Comparison of ENCODE assay signal across 14 cellular contexts in genomic region chr18:58635891-58636290, GRCh38. TPM values are rescaled to one million over a fixed set of nuclear protein-coding genes. Genes with fewer than 3 reads are reported as not detected.
DNase-seq lines count a peak whose midpoint lies in the region; ATAC-seq and TF ChIP-seq lines count a peak whose summit lies in the region.
"Had no signal": no experiment of that assay in that cellular context is flagged by ENCODE, and none has a peak within 500 bp of the region (broad histone marks: within the 10 kb centered on the region; RNA-seq: fewer than 3 reads in every experiment).

No MANE protein-coding gene starts in this region.

- intact Hi-C loops in activated CD4-positive, alpha-beta memory T cell treated with anti-CD3 and anti-CD28 coated beads for 36 hours (cut with micrococcal nuclease) = no loop called here

- no peaks in the 10 kb centered on the region for H3K36me3 Mint-ChIP-seq in chondrocyte (ENCODE audit: low read depth)
- no peaks in the 10 kb centered on the region for H3K36me3 Mint-ChIP-seq in activated CD4-positive, alpha-beta memory T cell treated with anti-CD3 and anti-CD28 coated beads for 36 hours

- H3K27me3 Mint-ChIP-seq in chondrocyte (ENCODE audit: low read depth) = no peaks in the 10 kb centered on the region
- H3K27me3 Mint-ChIP-seq in activated CD4-positive, alpha-beta memory T cell treated with anti-CD3 and anti-CD28 coated beads for 36 hours = no peaks in the 10 kb centered on the region
- H3K27me3 Mint-ChIP-seq: activated CD4-positive, alpha-beta T cell treated with anti-CD3 and anti-CD28 coated beads, Interleukin-2, amount 10 ng/mL, durations not matched to agents 7 days and 5 days had no signal

- TF ChIP-seq CTCF in chondrocyte (IDR thresholded peaks at IDR 0.05) = peak; percentile 61

- CTCF ChIA-PET in activated CD4-positive, alpha-beta memory T cell treated with anti-CD3 and anti-CD28 coated beads for 36 hours (lab: Charles Lee) = interaction anchor here (0.7 to 1.5 kb wide), 3 partner anchors 12 to 128 kb away, joined by 3 to 4 read pairs (median 3); no protein-coding TSS in a partner anchor

- peak; percentile 47 for DNase-seq in EL
- DNase-seq in M059J (ENCODE audit: low read depth) = peak; percentile 95
- no peak for DNase-seq in chondrocyte (ENCODE audit: low spot score)
- DNase-seq in pulmonary artery endothelial cell (ENCODE audit: low read depth, low spot score) = peak; percentile 27
- DNase-seq in activated CD4-positive, alpha-beta memory T cell treated with anti-CD3 and anti-CD28 coated beads for 36 hours = no peak
- no peak for DNase-seq in NCI-H1436 (lab: John Stamatoyannopoulos, UW)
- DNase-seq in GF-D8 (lab: John Stamatoyannopoulos, UW) = no peak
- DNase-seq: activated CD4-positive, alpha-beta T cell treated with anti-CD3 and anti-CD28 coated beads, Interleukin-2, amount 10 ng/mL, durations not matched to agents 7 days and 5 days; adrenal gland; DMS 273 treated with DMSO at 0.1 percent for 48 hours; foreskin melanocyte; NCI-H524 had no signal

- peaks cover 43% of the 10 kb centered on the region for H3K4me1 Mint-ChIP-seq in chondrocyte (ENCODE audit: low read depth)
- peaks cover 26% of the 10 kb centered on the region for H3K4me1 Mint-ChIP-seq in activated CD4-positive, alpha-beta memory T cell treated with anti-CD3 and anti-CD28 coated beads for 36 hours (ENCODE audit: low read depth)

- POLR2A ChIA-PET in activated CD4-positive, alpha-beta memory T cell treated with anti-CD3 and anti-CD28 coated beads for 36 hours (lab: Charles Lee) = interaction anchor here (1.0 kb wide), 1 partner anchor 91 kb away, joined by 3 read pairs; no protein-coding TSS in a partner anchor

- no peaks in the 10 kb centered on the region for H3K9me3 Mint-ChIP-seq in chondrocyte (ENCODE audit: low read depth)
- H3K9me3 Mint-ChIP-seq in activated CD4-positive, alpha-beta memory T cell treated with anti-CD3 and anti-CD28 coated beads for 36 hours = no peaks in the 10 kb centered on the region

- H3K27ac Mint-ChIP-seq in chondrocyte (ENCODE audit: unreplicated experiment) = peak overlapping the region; percentile 76
- H3K27ac Mint-ChIP-seq in activated CD4-positive, alpha-beta memory T cell treated with anti-CD3 and anti-CD28 coated beads for 36 hours = no peak overlapping the region
- H3K27ac Mint-ChIP-seq: activated CD4-positive, alpha-beta T cell treated with anti-CD3 and anti-CD28 coated beads, Interleukin-2, amount 10 ng/mL, durations not matched to agents 7 days and 5 days had no signal

- no peak for ATAC-seq in HG03571 (IDR thresholded peaks at IDR 0.05; ENCODE audit: unreplicated experiment)

- H3K4me3 Mint-ChIP-seq in chondrocyte (ENCODE audit: unreplicated experiment) = no peak overlapping the region
- no peak overlapping the region for H3K4me3 Mint-ChIP-seq in activated CD4-positive, alpha-beta memory T cell treated with anti-CD3 and anti-CD28 coated beads for 36 hours
- H3K4me3 Mint-ChIP-seq: activated CD4-positive, alpha-beta T cell treated with anti-CD3 and anti-CD28 coated beads, Interleukin-2, amount 10 ng/mL, durations not matched to agents 7 days and 5 days had no signal

RNA-seq across cellular contexts. Expression of gene ALPK2, which starts 7.0 kb away (rescaled TPM):
- total RNA-seq in M059J (2014; rRNA removed; shearing (Covaris generic)) = 38.7 and 73.1 TPM in 2 replicates
- 26.4 to 50.1 TPM (median 46.4 TPM) in 3 replicates for total RNA-seq in chondrocyte
- total RNA-seq in pulmonary artery endothelial cell = not detected in 2 replicates
- 1 to 10 TPM; 3.4 to 3.6 TPM for total RNA-seq in activated CD4-positive, alpha-beta memory T cell treated with anti-CD3 and anti-CD28 coated beads for 36 hours
- total RNA-seq: activated CD4-positive, alpha-beta T cell treated with anti-CD3 and anti-CD28 coated beads, Interleukin-2, amount 10 ng/mL, durations not matched to agents 7 days and 5 days; SK-MEL-5 had no signal

RNA-seq across cellular contexts. Expression of gene MALT1, which starts 35.4 kb away (rescaled TPM):
- total RNA-seq in M059J (2014; rRNA removed; shearing (Covaris generic)) = 92.5 and 116 TPM in 2 replicates
- 15.9 to 23.3 TPM (median 17.4 TPM) in 3 replicates for total RNA-seq in chondrocyte
- total RNA-seq in pulmonary artery endothelial cell = 9.2 and 17.6 TPM in 2 replicates
- total RNA-seq in activated CD4-positive, alpha-beta memory T cell treated with anti-CD3 and anti-CD28 coated beads for 36 hours = 10 to 100 TPM; 42.5 to 44.3 TPM

Comparison
In these comparisons a context has a peak if more than half of its experiments do, and no peak if none do; other contexts are left out.
1. DNase-seq: peak in EL (single experiment), M059J (single experiment) and pulmonary artery endothelial cell (single experiment); none in chondrocyte (single experiment), activated CD4-positive, alpha-beta memory T cell treated with anti-CD3 and anti-CD28 coated beads for 36 hours (single experiment), NCI-H1436 (single experiment) and GF-D8 (single experiment).